In the genomic region with DNA sequence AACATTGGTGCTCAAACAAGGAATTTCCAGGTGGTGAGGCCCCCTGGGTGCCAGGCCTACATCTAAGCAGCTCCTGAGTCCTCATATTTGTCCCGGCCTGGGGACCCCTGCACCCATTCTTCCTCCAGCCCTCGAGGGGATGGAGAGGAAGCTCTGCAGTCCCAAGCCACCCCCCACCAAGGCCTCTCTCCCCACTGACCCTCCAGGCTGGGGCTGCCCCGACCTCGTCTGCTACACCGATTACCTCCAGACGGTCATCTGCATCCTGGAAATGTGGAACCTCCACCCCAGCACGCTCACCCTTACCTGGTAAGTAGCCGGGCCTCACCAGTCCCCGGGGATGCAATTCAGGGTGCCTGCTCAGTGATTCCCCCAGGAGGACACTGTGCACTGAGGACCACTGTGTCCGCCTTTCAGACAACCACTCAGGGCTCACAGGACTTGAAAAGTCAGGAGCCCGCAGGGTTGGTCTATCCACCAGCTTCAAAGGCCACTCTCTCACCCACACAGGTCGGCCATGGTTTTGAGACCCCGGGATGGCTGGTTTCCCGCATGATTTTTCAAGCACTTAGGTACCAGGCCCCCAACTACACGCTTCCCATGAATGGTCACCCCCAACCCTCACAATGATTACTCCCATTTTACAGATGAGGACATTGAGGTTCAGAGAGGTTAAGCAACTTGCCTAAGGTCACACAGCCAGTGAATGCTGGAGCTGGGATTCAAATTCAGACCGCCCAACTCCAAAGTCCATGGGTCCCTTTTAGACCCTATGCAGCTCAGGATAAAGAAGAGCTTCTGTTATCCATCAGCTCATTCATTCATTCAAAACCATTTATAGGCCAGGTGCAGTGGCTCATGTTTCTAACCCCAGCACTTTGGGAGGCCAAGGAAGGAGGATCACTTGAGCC, we compare ENCODE assay signal across 1 cellular context.
TF ChIP-seq lines count a peak whose summit lies in the region.

No MANE protein-coding gene starts in this region.

TF ChIP-seq in HepG2, 621 proteins besides CTCF, POLR2A, EP300 and RAD21:
- TF ChIP-seq ZNF768 (CRISPR knock-in tag; IDR thresholded peaks at IDR 0.05) (peak; percentile 88), CHD4 (IDR thresholded peaks at IDR 0.05; ENCODE audit: borderline replicate concordance, low read length) (0 out of 2 replicates have a peak, but pooled peaks have one; percentile 49), ATRX (CRISPR knock-in tag; IDR thresholded peaks at IDR 0.05; ENCODE audit: borderline replicate concordance) (no peak), ZMYM3 (CRISPR knock-in tag; IDR thresholded peaks at IDR 0.05) (peak; percentile 67; the same call in 1 of the 2 replicates), ZNF629 (CRISPR knock-in tag; conservative IDR thresholded peaks at IDR 0.05) (peak; percentile 64)
TF ChIP-seq in HepG2: peak in this region for 4.
